Comparison of ENCODE assay signal across 3 cellular contexts in genomic region chr7:148465441-148465840, GRCh38.
DNase-seq lines count a peak whose midpoint lies in the region; ATAC-seq and TF ChIP-seq lines count a peak whose summit lies in the region.
"Not testable (repeated sequence)": the region's sequence is repeated elsewhere in the genome, so short reads cannot be mapped to it uniquely, and the experiment has no call there.

No MANE protein-coding gene starts in this region.

- DNase-seq in GM23338 (ENCODE audit: low spot score) = not testable (repeated sequence)
- DNase-seq in cardiac septum (ENCODE audit: low spot score) (peak; percentile 69), stomach (peak; percentile 21)

- not testable (repeated sequence) for H3K36me3 ChIP-seq in GM23338 (ENCODE audit: insufficient read depth); stomach

- not testable (repeated sequence) for H3K27ac Mint-ChIP-seq in GM23338

- peaks cover 19% of the 10 kb centered on the region for H3K9me3 Mint-ChIP-seq in GM23338

- H3K79me2 ChIP-seq in GM23338 (replicated peaks; ENCODE audit: insufficient read depth) = not testable (repeated sequence)

- H3K27me3 Mint-ChIP-seq in GM23338 (ENCODE audit: insufficient read depth, low read depth, poor library complexity) = not testable (repeated sequence)

- 92 to 98% (median 96%) methylated on average over 15 of the region's 15 CpGs for WGBS in stomach, 5 donors

- H3K4me2 ChIP-seq in GM23338 = not testable (repeated sequence)

- not testable (repeated sequence) for H3K4me3 Mint-ChIP-seq in GM23338

- not testable (repeated sequence) for H3K4me1 ChIP-seq in GM23338 (ENCODE audit: insufficient read depth); stomach

- intact Hi-C loops in cardiac septum (cut with DNase I); stomach (cut with DNase I; ENCODE audit: low total_unique reads): not testable (repeated sequence)

- 0 out of 2 replicates have a peak overlapping the region, but pooled peaks have one; percentile 4 for H2AFZ ChIP-seq in GM23338

- H3K9me2 ChIP-seq in GM23338 (ENCODE audit: insufficient read depth) = not testable (repeated sequence)

- TF ChIP-seq CTCF in GM23338 (conservative IDR thresholded peaks at IDR 0.05; ENCODE audit: low read depth in 2 of 2); stomach (IDR thresholded peaks at IDR 0.05): not testable (repeated sequence)

- H3K36me3 Mint-ChIP-seq in GM23338 (ENCODE audit: low read depth) = peaks cover 11% of the 10 kb centered on the region; the same call in 2 of the 3 replicates

- H4K20me1 ChIP-seq in GM23338 (replicated peaks; ENCODE audit: insufficient read depth) = not testable (repeated sequence)

- not testable (repeated sequence) for H3K4me1 Mint-ChIP-seq in GM23338

- not testable (repeated sequence) for H3F3A ChIP-seq in GM23338 (replicated peaks; ENCODE audit: low read depth)

- not testable (repeated sequence) for H3K27ac ChIP-seq in GM23338 (ENCODE audit: low read depth); stomach

- ATAC-seq in GM23338 = not testable (repeated sequence)

- TF ChIP-seq POLR2A in stomach (IDR thresholded peaks at IDR 0.05) = not testable (repeated sequence)

- not testable (repeated sequence) for H3K4me3 ChIP-seq in GM23338, stomach

- H3K27me3 ChIP-seq in GM23338 (ENCODE audit: insufficient read depth); stomach: not testable (repeated sequence)

- not testable (repeated sequence) for TF ChIP-seq EP300 in stomach (IDR thresholded peaks at IDR 0.05)

- H3K9me3 ChIP-seq in stomach = not testable (repeated sequence)
